Comparison of ENCODE assay signal across 10 cellular contexts in genomic region chr10:42475168-42476098, GRCh38.
DNase-seq lines count a peak whose midpoint lies in the region; ATAC-seq, FAIRE-seq and TF ChIP-seq lines count a peak whose summit lies in the region.
"Had no signal": no experiment of that assay in that cellular context is flagged by ENCODE, and none has a peak within 500 bp of the region (broad histone marks: within the 10 kb centered on the region; RNA-seq: fewer than 3 reads in every experiment).

No MANE protein-coding gene starts in this region.

- peak overlapping the region; percentile 20 for H3K4me3 Mint-ChIP-seq in activated CD4-positive, alpha-beta T cell treated with anti-CD3 and anti-CD28 coated beads for 36 hours
- H3K4me3 Mint-ChIP-seq in activated CD4-positive, alpha-beta T cell treated with anti-CD3 and anti-CD28 coated beads, Interleukin-2, amount 10 ng/mL, durations not matched to agents 24 days and 14 days = no peak overlapping the region

- peaks cover 7% of the 10 kb centered on the region for H3K4me1 Mint-ChIP-seq in activated CD4-positive, alpha-beta T cell treated with anti-CD3 and anti-CD28 coated beads for 36 hours
- H3K4me1 Mint-ChIP-seq in activated CD4-positive, alpha-beta T cell treated with anti-CD3 and anti-CD28 coated beads, Interleukin-2, amount 10 ng/mL, durations not matched to agents 24 days and 14 days = no peaks in the 10 kb centered on the region

- dilution Hi-C loops in keratinocyte (cut with MboI; ENCODE audit: extremely low pct_ligation_motif_present, low sequenced_read_pairs) = no loop called here

- H3K36me3 ChIP-seq in keratinocyte (ENCODE audit: control insufficient read depth in 2 of 2, extremely low read depth in 1 of 2, insufficient read depth in 2 of 2, low read length in 2 of 2) (no peaks in the 10 kb centered on the region), upper lobe of left lung (no peaks in the 10 kb centered on the region)
- H3K36me3 ChIP-seq: neutrophil had no signal

- no peak overlapping the region for H3K27ac Mint-ChIP-seq in activated CD4-positive, alpha-beta T cell treated with anti-CD3 and anti-CD28 coated beads for 36 hours
- no peak overlapping the region for H3K27ac Mint-ChIP-seq in activated CD4-positive, alpha-beta T cell treated with anti-CD3 and anti-CD28 coated beads, Interleukin-2, amount 10 ng/mL, durations not matched to agents 24 days and 14 days

- H3K27me3 ChIP-seq in keratinocyte (ENCODE audit: control insufficient read depth, extremely low read depth, insufficient read depth, low read length) (no peaks in the 10 kb centered on the region), upper lobe of left lung (no peaks in the 10 kb centered on the region)

- intact Hi-C loops in activated CD4-positive, alpha-beta T cell treated with anti-CD3 and anti-CD28 coated beads for 36 hours (cut with DNase I, micrococcal nuclease) = no loop called here
- intact Hi-C loops in activated CD4-positive, alpha-beta T cell treated with anti-CD3 and anti-CD28 coated beads, Interleukin-2, amount 10 ng/mL, durations not matched to agents 24 days and 14 days (cut with micrococcal nuclease) = no loop called here

- H3K27ac ChIP-seq in keratinocyte (ENCODE audit: control insufficient read depth, insufficient read depth, low read length) (no peak overlapping the region), upper lobe of left lung (peak overlapping the region in 3 of 4 donors; percentile 7 to 39 (median 28))
- H3K27ac ChIP-seq: HL-60, neutrophil had no signal

- no peak overlapping the region for H3K4me2 ChIP-seq in keratinocyte (ENCODE audit: control insufficient read depth, extremely low read depth, insufficient read depth, low read depth, low read length)

- H3K36me3 Mint-ChIP-seq in activated CD4-positive, alpha-beta T cell treated with anti-CD3 and anti-CD28 coated beads for 36 hours (ENCODE audit: low read depth) = no peaks in the 10 kb centered on the region
- H3K36me3 Mint-ChIP-seq in activated CD4-positive, alpha-beta T cell treated with anti-CD3 and anti-CD28 coated beads, Interleukin-2, amount 10 ng/mL, durations not matched to agents 24 days and 14 days (ENCODE audit: low read depth) = peaks cover 1% of the 10 kb centered on the region

- peak overlapping the region; percentile 22 for H3K9ac ChIP-seq in keratinocyte (ENCODE audit: control insufficient read depth, extremely low read depth, insufficient read depth, low read length)

- no peaks in the 10 kb centered on the region for H3K9me3 Mint-ChIP-seq in activated CD4-positive, alpha-beta T cell treated with anti-CD3 and anti-CD28 coated beads for 36 hours (ENCODE audit: low read depth)
- peaks cover 17% of the 10 kb centered on the region for H3K9me3 Mint-ChIP-seq in activated CD4-positive, alpha-beta T cell treated with anti-CD3 and anti-CD28 coated beads, Interleukin-2, amount 10 ng/mL, durations not matched to agents 24 days and 14 days

- no peak for TF ChIP-seq POLR2A in upper lobe of left lung (IDR thresholded peaks at IDR 0.05)

- H3K4me3 ChIP-seq in WI38 (ENCODE audit: low read depth, low read length) = peak overlapping the region; percentile 78
- H3K4me3 ChIP-seq in keratinocyte (ENCODE audit: control insufficient read depth in 2 of 3, extremely low read depth in 1 of 3, insufficient read depth in 2 of 3, low read depth in 1 of 3, low read length in 3 of 3) = peak overlapping the region in 1 of 3 experiments; percentile 20
- H3K4me3 ChIP-seq in upper lobe of left lung = peak overlapping the region in 3 of 4 donors; percentile 43 to 57 (median 53)

- H3K4me1 ChIP-seq in keratinocyte (ENCODE audit: control insufficient read depth, extremely low read depth, insufficient read depth, low read length) (no peaks in the 10 kb centered on the region), upper lobe of left lung (peaks cover 0 to 16% (median 0%) of the 10 kb centered on the region in 4 donors)

- peaks cover 37% of the 10 kb centered on the region for H3K27me3 Mint-ChIP-seq in activated CD4-positive, alpha-beta T cell treated with anti-CD3 and anti-CD28 coated beads for 36 hours
- H3K27me3 Mint-ChIP-seq in activated CD4-positive, alpha-beta T cell treated with anti-CD3 and anti-CD28 coated beads, Interleukin-2, amount 10 ng/mL, durations not matched to agents 24 days and 14 days = peaks cover 3% of the 10 kb centered on the region

- H3K9me3 ChIP-seq in keratinocyte (ENCODE audit: control insufficient read depth, low read depth, low read length) = no peaks in the 10 kb centered on the region
- H3K9me3 ChIP-seq in upper lobe of left lung = no peaks in the 10 kb centered on the region
- H3K9me3 ChIP-seq: neutrophil had no signal

- POLR2A ChIA-PET in activated CD4-positive, alpha-beta T cell treated with anti-CD3 and anti-CD28 coated beads for 36 hours (lab: Charles Lee) = no interaction called here

- H3K79me2 ChIP-seq in keratinocyte (ENCODE audit: control insufficient read depth, insufficient read depth, low read length) = no peaks in the 10 kb centered on the region

- WGBS in upper lobe of left lung, 2 donors = 35 to 43% methylated on average over 33 to 38 of the region's 52 CpGs

- H4K20me1 ChIP-seq in keratinocyte (ENCODE audit: control insufficient read depth, extremely low read depth, insufficient read depth, low read length) = no peaks in the 10 kb centered on the region

- no peak for TF ChIP-seq EP300 in upper lobe of left lung (IDR thresholded peaks at IDR 0.05)

- TF ChIP-seq CTCF in WI38 (IDR thresholded peaks at IDR 0.05; ENCODE audit: low read depth, low read length) (no peak), keratinocyte (optimal IDR thresholded peaks at IDR 0.05 in 1 of 3, IDR thresholded peaks at IDR 0.05 in 1 of 3, conservative IDR thresholded peaks at IDR 0.05 in 1 of 3; ENCODE audit: extremely low read depth in 1 of 3, insufficient read depth in 2 of 3, low read length in 3 of 3) (no peak), upper lobe of left lung (IDR thresholded peaks at IDR 0.05) (no peak)

- CTCF ChIA-PET in activated CD4-positive, alpha-beta T cell treated with anti-CD3 and anti-CD28 coated beads for 36 hours (lab: Charles Lee) = no interaction called here

- no peak for ATAC-seq in activated CD4-positive, alpha-beta T cell treated with anti-CD3 and anti-CD28 coated beads for 36 hours
- ATAC-seq in upper lobe of left lung (ENCODE audit: low FRiP score in 2 of 2) (peak; percentile 63 to 67), HG02840 (IDR thresholded peaks at IDR 0.05; ENCODE audit: low FRiP score, unreplicated experiment) (no peak), HG02678 (IDR thresholded peaks at IDR 0.05; ENCODE audit: unreplicated experiment) (no peak)

- no peaks in the 10 kb centered on the region for H3K9me1 ChIP-seq in keratinocyte (ENCODE audit: control insufficient read depth, extremely low read depth, insufficient read depth, low read length)

- peak; percentile 19 for DNase-seq in activated CD4-positive, alpha-beta T cell treated with anti-CD3 and anti-CD28 coated beads for 36 hours
- no peak for DNase-seq in activated CD4-positive, alpha-beta T cell treated with anti-CD3 and anti-CD28 coated beads, Interleukin-2, amount 10 ng/mL, durations not matched to agents 24 days and 14 days
- DNase-seq in keratinocyte (ENCODE audit: low read depth, low spot score) (no peak), upper lobe of left lung (peak in 1 of 2 donors; percentile 88), NCI-H2196 treated with DMSO at 0.1 percent for 48 hours (lab: John Stamatoyannopoulos, UW; ENCODE audit: unreplicated experiment) (no peak)

- H2AFZ ChIP-seq in keratinocyte (ENCODE audit: control insufficient read depth, low read length) = peak overlapping the region; percentile 49

- no peak for FAIRE-seq in keratinocyte (lab: Jason Lieb, UNC)

Comparison
In these comparisons a context has a peak if more than half of its experiments do, and no peak if none do; other contexts are left out.
1. ATAC-seq: peak in upper lobe of left lung (2 of 2); none in activated CD4-positive, alpha-beta T cell treated with anti-CD3 and anti-CD28 coated beads for 36 hours (single experiment), HG02840 (single experiment) and HG02678 (single experiment).